1 cellular context compared by ENCODE assay signal in the genomic region with DNA sequence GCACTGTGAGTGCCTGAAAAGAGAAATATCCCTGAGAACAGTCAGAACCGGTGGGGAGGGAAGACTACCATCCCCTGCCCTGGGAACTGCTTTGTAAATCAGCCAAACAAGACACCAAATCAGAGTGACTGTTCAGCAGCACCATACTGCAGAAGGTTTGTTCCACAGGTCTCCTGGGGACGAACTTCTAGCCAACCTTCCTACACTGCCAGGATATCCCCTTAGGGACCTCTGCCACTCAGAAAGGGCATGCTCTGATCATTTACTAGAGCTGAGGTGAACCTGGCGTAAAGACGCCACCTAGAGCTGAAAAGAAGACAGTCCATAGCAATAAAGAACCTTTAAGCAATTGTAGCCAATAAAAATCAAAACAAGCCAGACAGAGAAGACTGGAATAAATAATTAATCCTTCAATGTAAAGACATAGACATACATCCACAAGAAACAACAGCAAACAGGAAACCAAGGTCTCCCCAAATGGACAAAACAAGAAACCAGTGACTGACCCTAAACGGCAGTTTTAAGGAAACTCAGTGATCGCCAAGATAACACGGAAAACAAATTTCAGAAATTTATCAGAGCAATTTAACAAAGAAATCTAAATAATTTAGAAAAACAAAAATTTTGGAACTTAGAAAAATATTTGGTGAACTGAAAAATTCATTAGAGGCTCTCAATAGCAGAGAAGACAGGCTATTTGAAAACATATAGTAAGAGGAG.
TF ChIP-seq lines count a peak whose summit lies in the region.

No MANE protein-coding gene starts in this region.

TF ChIP-seq in K562, 482 proteins besides CTCF, POLR2A, EP300 and RAD21 (continued from another document and continues in another):
- TF ChIP-seq, protein P1, sequence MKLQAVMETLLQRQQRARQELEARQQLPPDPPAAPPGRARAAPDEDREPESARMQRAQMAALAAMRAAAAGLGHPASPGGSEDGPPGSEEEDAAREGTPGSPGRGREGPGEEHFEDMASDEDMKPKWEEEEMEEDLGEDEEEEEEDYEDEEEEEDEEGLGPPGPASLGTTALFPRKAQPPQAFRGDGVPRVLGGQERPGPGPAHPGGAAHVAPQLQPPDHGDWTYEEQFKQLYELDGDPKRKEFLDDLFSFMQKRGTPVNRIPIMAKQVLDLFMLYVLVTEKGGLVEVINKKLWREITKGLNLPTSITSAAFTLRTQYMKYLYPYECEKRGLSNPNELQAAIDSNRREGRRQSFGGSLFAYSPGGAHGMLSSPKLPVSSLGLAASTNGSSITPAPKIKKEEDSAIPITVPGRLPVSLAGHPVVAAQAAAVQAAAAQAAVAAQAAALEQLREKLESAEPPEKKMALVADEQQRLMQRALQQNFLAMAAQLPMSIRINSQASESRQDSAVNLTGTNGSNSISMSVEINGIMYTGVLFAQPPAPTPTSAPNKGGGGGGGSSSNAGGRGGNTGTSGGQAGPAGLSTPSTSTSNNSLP (IDR thresholded peaks at IDR 0.05; ENCODE audit: borderline replicate concordance, low read depth, low read length): peak; percentile 72; the same call in 1 of the 2 replicates
- no peak for TF ChIP-seq BHLHE40 (IDR thresholded peaks at IDR 0.05; ENCODE audit: low read length)
- TF ChIP-seq HDAC3 (IDR thresholded peaks at IDR 0.05; ENCODE audit: borderline replicate concordance, partially characterized antibody): peak; percentile 39
- TF ChIP-seq, protein P2, sequence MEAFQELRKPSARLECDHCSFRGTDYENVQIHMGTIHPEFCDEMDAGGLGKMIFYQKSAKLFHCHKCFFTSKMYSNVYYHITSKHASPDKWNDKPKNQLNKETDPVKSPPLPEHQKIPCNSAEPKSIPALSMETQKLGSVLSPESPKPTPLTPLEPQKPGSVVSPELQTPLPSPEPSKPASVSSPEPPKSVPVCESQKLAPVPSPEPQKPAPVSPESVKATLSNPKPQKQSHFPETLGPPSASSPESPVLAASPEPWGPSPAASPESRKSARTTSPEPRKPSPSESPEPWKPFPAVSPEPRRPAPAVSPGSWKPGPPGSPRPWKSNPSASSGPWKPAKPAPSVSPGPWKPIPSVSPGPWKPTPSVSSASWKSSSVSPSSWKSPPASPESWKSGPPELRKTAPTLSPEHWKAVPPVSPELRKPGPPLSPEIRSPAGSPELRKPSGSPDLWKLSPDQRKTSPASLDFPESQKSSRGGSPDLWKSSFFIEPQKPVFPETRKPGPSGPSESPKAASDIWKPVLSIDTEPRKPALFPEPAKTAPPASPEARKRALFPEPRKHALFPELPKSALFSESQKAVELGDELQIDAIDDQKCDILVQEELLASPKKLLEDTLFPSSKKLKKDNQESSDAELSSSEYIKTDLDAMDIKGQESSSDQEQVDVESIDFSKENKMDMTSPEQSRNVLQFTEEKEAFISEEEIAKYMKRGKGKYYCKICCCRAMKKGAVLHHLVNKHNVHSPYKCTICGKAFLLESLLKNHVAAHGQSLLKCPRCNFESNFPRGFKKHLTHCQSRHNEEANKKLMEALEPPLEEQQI (IDR thresholded peaks at IDR 0.05): 0 out of 2 replicates have a peak, but pooled peaks have one; percentile 25
- no peak for TF ChIP-seq HNRNPL (IDR thresholded peaks at IDR 0.05; ENCODE audit: low read depth, low read length)
- no peak for TF ChIP-seq NONO (IDR thresholded peaks at IDR 0.05; ENCODE audit: low read depth in 2 of 2, low read length in 1 of 2)
- no peak for TF ChIP-seq MAFF (IDR thresholded peaks at IDR 0.05; ENCODE audit: low read length)
- no peak for TF ChIP-seq KLF6 (CRISPR knock-in tag; IDR thresholded peaks at IDR 0.05; ENCODE audit: borderline replicate concordance)
- TF ChIP-seq MTA3 (IDR thresholded peaks at IDR 0.05; ENCODE audit: borderline replicate concordance): no peak
- TF ChIP-seq ATF1 (CRISPR knock-in tag; IDR thresholded peaks at IDR 0.05): no peak
- TF ChIP-seq ATF1 (tag; IDR thresholded peaks at IDR 0.05): no peak
- TF ChIP-seq MYNN (IDR thresholded peaks at IDR 0.05): no peak
- no peak for TF ChIP-seq MYNN (CRISPR knock-in tag; IDR thresholded peaks at IDR 0.05)
- TF ChIP-seq, protein P3, sequence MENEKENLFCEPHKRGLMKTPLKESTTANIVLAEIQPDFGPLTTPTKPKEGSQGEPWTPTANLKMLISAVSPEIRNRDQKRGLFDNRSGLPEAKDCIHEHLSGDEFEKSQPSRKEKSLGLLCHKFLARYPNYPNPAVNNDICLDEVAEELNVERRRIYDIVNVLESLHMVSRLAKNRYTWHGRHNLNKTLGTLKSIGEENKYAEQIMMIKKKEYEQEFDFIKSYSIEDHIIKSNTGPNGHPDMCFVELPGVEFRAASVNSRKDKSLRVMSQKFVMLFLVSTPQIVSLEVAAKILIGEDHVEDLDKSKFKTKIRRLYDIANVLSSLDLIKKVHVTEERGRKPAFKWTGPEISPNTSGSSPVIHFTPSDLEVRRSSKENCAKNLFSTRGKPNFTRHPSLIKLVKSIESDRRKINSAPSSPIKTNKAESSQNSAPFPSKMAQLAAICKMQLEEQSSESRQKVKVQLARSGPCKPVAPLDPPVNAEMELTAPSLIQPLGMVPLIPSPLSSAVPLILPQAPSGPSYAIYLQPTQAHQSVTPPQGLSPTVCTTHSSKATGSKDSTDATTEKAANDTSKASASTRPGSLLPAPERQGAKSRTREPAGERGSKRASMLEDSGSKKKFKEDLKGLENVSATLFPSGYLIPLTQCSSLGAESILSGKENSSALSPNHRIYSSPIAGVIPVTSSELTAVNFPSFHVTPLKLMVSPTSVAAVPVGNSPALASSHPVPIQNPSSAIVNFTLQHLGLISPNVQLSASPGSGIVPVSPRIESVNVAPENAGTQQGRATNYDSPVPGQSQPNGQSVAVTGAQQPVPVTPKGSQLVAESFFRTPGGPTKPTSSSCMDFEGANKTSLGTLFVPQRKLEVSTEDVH (IDR thresholded peaks at IDR 0.05; ENCODE audit: low read depth, partially characterized antibody): no peak
- TF ChIP-seq, protein P4, sequence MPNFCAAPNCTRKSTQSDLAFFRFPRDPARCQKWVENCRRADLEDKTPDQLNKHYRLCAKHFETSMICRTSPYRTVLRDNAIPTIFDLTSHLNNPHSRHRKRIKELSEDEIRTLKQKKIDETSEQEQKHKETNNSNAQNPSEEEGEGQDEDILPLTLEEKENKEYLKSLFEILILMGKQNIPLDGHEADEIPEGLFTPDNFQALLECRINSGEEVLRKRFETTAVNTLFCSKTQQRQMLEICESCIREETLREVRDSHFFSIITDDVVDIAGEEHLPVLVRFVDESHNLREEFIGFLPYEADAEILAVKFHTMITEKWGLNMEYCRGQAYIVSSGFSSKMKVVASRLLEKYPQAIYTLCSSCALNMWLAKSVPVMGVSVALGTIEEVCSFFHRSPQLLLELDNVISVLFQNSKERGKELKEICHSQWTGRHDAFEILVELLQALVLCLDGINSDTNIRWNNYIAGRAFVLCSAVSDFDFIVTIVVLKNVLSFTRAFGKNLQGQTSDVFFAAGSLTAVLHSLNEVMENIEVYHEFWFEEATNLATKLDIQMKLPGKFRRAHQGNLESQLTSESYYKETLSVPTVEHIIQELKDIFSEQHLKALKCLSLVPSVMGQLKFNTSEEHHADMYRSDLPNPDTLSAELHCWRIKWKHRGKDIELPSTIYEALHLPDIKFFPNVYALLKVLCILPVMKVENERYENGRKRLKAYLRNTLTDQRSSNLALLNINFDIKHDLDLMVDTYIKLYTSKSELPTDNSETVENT (CRISPR knock-in tag; IDR thresholded peaks at IDR 0.05): no peak
- TF ChIP-seq SMAD4 (CRISPR knock-in tag; conservative IDR thresholded peaks at IDR 0.05): peak; percentile 49; the same call in 1 of the 2 replicates
- TF ChIP-seq LEF1 (IDR thresholded peaks at IDR 0.05): no peak
- no peak for TF ChIP-seq ZNF707 (CRISPR knock-in tag; conservative IDR thresholded peaks at IDR 0.05)
- TF ChIP-seq DIDO1 (tag; IDR thresholded peaks at IDR 0.05; ENCODE audit: low read depth): no peak
- TF ChIP-seq SREBF2 (CRISPR knock-in tag; IDR thresholded peaks at IDR 0.05): no peak
- TF ChIP-seq, protein P5, sequence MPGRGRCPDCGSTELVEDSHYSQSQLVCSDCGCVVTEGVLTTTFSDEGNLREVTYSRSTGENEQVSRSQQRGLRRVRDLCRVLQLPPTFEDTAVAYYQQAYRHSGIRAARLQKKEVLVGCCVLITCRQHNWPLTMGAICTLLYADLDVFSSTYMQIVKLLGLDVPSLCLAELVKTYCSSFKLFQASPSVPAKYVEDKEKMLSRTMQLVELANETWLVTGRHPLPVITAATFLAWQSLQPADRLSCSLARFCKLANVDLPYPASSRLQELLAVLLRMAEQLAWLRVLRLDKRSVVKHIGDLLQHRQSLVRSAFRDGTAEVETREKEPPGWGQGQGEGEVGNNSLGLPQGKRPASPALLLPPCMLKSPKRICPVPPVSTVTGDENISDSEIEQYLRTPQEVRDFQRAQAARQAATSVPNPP (IDR thresholded peaks at IDR 0.05; ENCODE audit: borderline replicate concordance, insufficient read depth, insufficient read length): no peak
- TF ChIP-seq HMG20A (CRISPR knock-in tag; conservative IDR thresholded peaks at IDR 0.05): no peak
- TF ChIP-seq, protein P6, sequence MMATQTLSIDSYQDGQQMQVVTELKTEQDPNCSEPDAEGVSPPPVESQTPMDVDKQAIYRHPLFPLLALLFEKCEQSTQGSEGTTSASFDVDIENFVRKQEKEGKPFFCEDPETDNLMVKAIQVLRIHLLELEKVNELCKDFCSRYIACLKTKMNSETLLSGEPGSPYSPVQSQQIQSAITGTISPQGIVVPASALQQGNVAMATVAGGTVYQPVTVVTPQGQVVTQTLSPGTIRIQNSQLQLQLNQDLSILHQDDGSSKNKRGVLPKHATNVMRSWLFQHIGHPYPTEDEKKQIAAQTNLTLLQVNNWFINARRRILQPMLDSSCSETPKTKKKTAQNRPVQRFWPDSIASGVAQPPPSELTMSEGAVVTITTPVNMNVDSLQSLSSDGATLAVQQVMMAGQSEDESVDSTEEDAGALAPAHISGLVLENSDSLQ (IDR thresholded peaks at IDR 0.05): peak; percentile 43
- no peak for TF ChIP-seq SNIP1 (IDR thresholded peaks at IDR 0.05; ENCODE audit: low read depth)
- no peak for TF ChIP-seq MBD2 (IDR thresholded peaks at IDR 0.05; ENCODE audit: borderline replicate concordance, low read depth)
- TF ChIP-seq BRD9 (IDR thresholded peaks at IDR 0.05; ENCODE audit: low read depth, partially characterized antibody): peak; percentile 70
- TF ChIP-seq TAF9B (IDR thresholded peaks at IDR 0.05; ENCODE audit: partially characterized antibody): peak; percentile 19
- TF ChIP-seq CC2D1A (IDR thresholded peaks at IDR 0.05): peak; percentile 71
- TF ChIP-seq, protein P7, sequence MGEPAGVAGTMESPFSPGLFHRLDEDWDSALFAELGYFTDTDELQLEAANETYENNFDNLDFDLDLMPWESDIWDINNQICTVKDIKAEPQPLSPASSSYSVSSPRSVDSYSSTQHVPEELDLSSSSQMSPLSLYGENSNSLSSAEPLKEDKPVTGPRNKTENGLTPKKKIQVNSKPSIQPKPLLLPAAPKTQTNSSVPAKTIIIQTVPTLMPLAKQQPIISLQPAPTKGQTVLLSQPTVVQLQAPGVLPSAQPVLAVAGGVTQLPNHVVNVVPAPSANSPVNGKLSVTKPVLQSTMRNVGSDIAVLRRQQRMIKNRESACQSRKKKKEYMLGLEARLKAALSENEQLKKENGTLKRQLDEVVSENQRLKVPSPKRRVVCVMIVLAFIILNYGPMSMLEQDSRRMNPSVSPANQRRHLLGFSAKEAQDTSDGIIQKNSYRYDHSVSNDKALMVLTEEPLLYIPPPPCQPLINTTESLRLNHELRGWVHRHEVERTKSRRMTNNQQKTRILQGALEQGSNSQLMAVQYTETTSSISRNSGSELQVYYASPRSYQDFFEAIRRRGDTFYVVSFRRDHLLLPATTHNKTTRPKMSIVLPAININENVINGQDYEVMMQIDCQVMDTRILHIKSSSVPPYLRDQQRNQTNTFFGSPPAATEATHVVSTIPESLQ (CRISPR knock-in tag; IDR thresholded peaks at IDR 0.05): no peak
- no peak for TF ChIP-seq TBP (optimal IDR thresholded peaks at IDR 0.05; ENCODE audit: low read depth, low read length)
- TF ChIP-seq SMARCC2 (IDR thresholded peaks at IDR 0.05; ENCODE audit: low read depth): no peak
- TF ChIP-seq, protein P8, sequence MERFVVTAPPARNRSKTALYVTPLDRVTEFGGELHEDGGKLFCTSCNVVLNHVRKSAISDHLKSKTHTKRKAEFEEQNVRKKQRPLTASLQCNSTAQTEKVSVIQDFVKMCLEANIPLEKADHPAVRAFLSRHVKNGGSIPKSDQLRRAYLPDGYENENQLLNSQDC (CRISPR knock-in tag; IDR thresholded peaks at IDR 0.05): no peak
- no peak for TF ChIP-seq POLR2AphosphoS5 (IDR thresholded peaks at IDR 0.05; ENCODE audit: control insufficient read depth, insufficient read depth, low read depth, low read length)
- TF ChIP-seq, protein P9, sequence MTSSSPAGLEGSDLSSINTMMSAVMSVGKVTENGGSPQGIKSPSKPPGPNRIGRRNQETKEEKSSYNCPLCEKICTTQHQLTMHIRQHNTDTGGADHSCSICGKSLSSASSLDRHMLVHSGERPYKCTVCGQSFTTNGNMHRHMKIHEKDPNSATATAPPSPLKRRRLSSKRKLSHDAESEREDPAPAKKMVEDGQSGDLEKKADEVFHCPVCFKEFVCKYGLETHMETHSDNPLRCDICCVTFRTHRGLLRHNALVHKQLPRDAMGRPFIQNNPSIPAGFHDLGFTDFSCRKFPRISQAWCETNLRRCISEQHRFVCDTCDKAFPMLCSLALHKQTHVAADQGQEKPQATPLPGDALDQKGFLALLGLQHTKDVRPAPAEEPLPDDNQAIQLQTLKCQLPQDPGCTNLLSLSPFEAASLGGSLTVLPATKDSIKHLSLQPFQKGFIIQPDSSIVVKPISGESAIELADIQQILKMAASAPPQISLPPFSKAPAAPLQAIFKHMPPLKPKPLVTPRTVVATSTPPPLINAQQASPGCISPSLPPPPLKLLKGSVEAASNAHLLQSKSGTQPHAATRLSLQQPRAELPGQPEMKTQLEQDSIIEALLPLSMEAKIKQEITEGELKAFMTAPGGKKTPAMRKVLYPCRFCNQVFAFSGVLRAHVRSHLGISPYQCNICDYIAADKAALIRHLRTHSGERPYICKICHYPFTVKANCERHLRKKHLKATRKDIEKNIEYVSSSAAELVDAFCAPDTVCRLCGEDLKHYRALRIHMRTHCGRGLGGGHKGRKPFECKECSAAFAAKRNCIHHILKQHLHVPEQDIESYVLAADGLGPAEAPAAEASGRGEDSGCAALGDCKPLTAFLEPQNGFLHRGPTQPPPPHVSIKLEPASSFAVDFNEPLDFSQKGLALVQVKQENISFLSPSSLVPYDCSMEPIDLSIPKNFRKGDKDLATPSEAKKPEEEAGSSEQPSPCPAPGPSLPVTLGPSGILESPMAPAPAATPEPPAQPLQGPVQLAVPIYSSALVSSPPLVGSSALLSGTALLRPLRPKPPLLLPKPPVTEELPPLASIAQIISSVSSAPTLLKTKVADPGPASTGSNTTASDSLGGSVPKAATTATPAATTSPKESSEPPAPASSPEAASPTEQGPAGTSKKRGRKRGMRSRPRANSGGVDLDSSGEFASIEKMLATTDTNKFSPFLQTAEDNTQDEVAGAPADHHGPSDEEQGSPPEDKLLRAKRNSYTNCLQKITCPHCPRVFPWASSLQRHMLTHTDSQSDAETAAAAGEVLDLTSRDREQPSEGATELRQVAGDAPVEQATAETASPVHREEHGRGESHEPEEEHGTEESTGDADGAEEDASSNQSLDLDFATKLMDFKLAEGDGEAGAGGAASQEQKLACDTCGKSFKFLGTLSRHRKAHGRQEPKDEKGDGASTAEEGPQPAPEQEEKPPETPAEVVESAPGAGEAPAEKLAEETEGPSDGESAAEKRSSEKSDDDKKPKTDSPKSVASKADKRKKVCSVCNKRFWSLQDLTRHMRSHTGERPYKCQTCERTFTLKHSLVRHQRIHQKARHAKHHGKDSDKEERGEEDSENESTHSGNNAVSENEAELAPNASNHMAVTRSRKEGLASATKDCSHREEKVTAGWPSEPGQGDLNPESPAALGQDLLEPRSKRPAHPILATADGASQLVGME (CRISPR knock-in tag; IDR thresholded peaks at IDR 0.05): no peak
- TF ChIP-seq CBFA2T3 (IDR thresholded peaks at IDR 0.05): no peak
- TF ChIP-seq MED1 (CRISPR knock-in tag; IDR thresholded peaks at IDR 0.05; ENCODE audit: borderline replicate concordance): no peak
- no peak for TF ChIP-seq NR1H2 (CRISPR knock-in tag; IDR thresholded peaks at IDR 0.05)
- TF ChIP-seq HDAC8 (tag; IDR thresholded peaks at IDR 0.05): no peak
